ENCODE assay signal across 11 cellular contexts in genomic region chr3:197798863-197799262, GRCh38. TPM values are rescaled to one million over a fixed set of nuclear protein-coding genes. Genes with fewer than 3 reads are reported as not detected.
DNase-seq lines count a peak whose midpoint lies in the region; ATAC-seq lines count a peak whose summit lies in the region.
"Had no signal": no experiment of that assay in that cellular context is flagged by ENCODE, and none has a peak within 500 bp of the region (broad histone marks: within the 10 kb centered on the region; RNA-seq: fewer than 3 reads in every experiment).

No MANE protein-coding gene starts in this region.

- no peaks in the 10 kb centered on the region for H3K9me3 Mint-ChIP-seq in activated naive CD8-positive, alpha-beta T cell (ENCODE audit: low read depth)
- no peaks in the 10 kb centered on the region for H3K9me3 Mint-ChIP-seq in activated naive CD8-positive, alpha-beta T cell treated with anti-CD3 and anti-CD28 coated beads for 36 hours
- H3K9me3 Mint-ChIP-seq in stimulated activated memory B cell treated with anti-CD40 and anti-IgM and Interleukin-4, amounts not matched to agents 10 μg/mL and 1 μg/mL and 100 μg/mL, for 72 hours = no peaks in the 10 kb centered on the region
- H3K9me3 Mint-ChIP-seq in activated naive CD4-positive, alpha-beta T cell treated with anti-CD3 and anti-CD28 coated beads, Interleukin-2, amount 50 U/mL, for 72 hours = no peaks in the 10 kb centered on the region
- H3K9me3 Mint-ChIP-seq: brain had no signal

- ATAC-seq in HG02759 (IDR thresholded peaks at IDR 0.05; ENCODE audit: unreplicated experiment) = peak; percentile 51
- peak; percentile 79 for ATAC-seq in stimulated activated memory B cell treated with anti-CD40 and anti-IgM and Interleukin-4, amounts not matched to agents 10 μg/mL and 1 μg/mL and 100 μg/mL, for 72 hours
- ATAC-seq in activated naive CD4-positive, alpha-beta T cell treated with anti-CD3 and anti-CD28 coated beads, Interleukin-2, amount 50 U/mL, for 72 hours = no peak
- ATAC-seq: upper lobe of right lung had no signal

- peaks cover 71% of the 10 kb centered on the region for H3K4me1 Mint-ChIP-seq in activated naive CD8-positive, alpha-beta T cell (ENCODE audit: low read depth)
- peaks cover 74% of the 10 kb centered on the region for H3K4me1 Mint-ChIP-seq in activated naive CD8-positive, alpha-beta T cell treated with anti-CD3 and anti-CD28 coated beads for 36 hours
- H3K4me1 Mint-ChIP-seq in stimulated activated memory B cell treated with anti-CD40 and anti-IgM and Interleukin-4, amounts not matched to agents 10 μg/mL and 1 μg/mL and 100 μg/mL, for 72 hours = peaks cover 87% of the 10 kb centered on the region

- no peak for DNase-seq in activated naive CD8-positive, alpha-beta T cell treated with anti-CD3 and anti-CD28 coated beads for 36 hours
- DNase-seq in MV-4-11 (lab: John Stamatoyannopoulos, UW) (peak; percentile 65), NCI-H345 treated with DMSO at 0.1 percent for 48 hours (lab: John Stamatoyannopoulos, UW; ENCODE audit: unreplicated experiment) (no peak), DMS153 (lab: John Stamatoyannopoulos, UW) (no peak)
- DNase-seq in activated naive CD4-positive, alpha-beta T cell treated with anti-CD3 and anti-CD28 coated beads, Interleukin-2, amount 50 U/mL, for 72 hours (ENCODE audit: low spot score in 2 of 2) = no peak
- DNase-seq: NCI-H2227 treated with DMSO at 0.1 percent for 48 hours, upper lobe of right lung had no signal

- H3K36me3 Mint-ChIP-seq in activated naive CD8-positive, alpha-beta T cell = no peaks in the 10 kb centered on the region
- H3K36me3 Mint-ChIP-seq in activated naive CD8-positive, alpha-beta T cell treated with anti-CD3 and anti-CD28 coated beads for 36 hours = no peaks in the 10 kb centered on the region
- H3K36me3 Mint-ChIP-seq in stimulated activated memory B cell treated with anti-CD40 and anti-IgM and Interleukin-4, amounts not matched to agents 10 μg/mL and 1 μg/mL and 100 μg/mL, for 72 hours = peaks cover 5% of the 10 kb centered on the region
- no peaks in the 10 kb centered on the region for H3K36me3 Mint-ChIP-seq in activated naive CD4-positive, alpha-beta T cell treated with anti-CD3 and anti-CD28 coated beads, Interleukin-2, amount 50 U/mL, for 72 hours

- no peaks in the 10 kb centered on the region for H3K27me3 Mint-ChIP-seq in activated naive CD8-positive, alpha-beta T cell
- no peaks in the 10 kb centered on the region for H3K27me3 Mint-ChIP-seq in activated naive CD8-positive, alpha-beta T cell treated with anti-CD3 and anti-CD28 coated beads for 36 hours
- H3K27me3 Mint-ChIP-seq in stimulated activated memory B cell treated with anti-CD40 and anti-IgM and Interleukin-4, amounts not matched to agents 10 μg/mL and 1 μg/mL and 100 μg/mL, for 72 hours = no peaks in the 10 kb centered on the region
- H3K27me3 Mint-ChIP-seq: brain had no signal

- H3K27ac Mint-ChIP-seq in activated naive CD8-positive, alpha-beta T cell = peak overlapping the region; percentile 64
- no peak overlapping the region for H3K27ac Mint-ChIP-seq in activated naive CD8-positive, alpha-beta T cell treated with anti-CD3 and anti-CD28 coated beads for 36 hours
- H3K27ac Mint-ChIP-seq in stimulated activated memory B cell treated with anti-CD40 and anti-IgM and Interleukin-4, amounts not matched to agents 10 μg/mL and 1 μg/mL and 100 μg/mL, for 72 hours = peak overlapping the region; percentile 71
- no peak overlapping the region for H3K27ac Mint-ChIP-seq in activated naive CD4-positive, alpha-beta T cell treated with anti-CD3 and anti-CD28 coated beads, Interleukin-2, amount 50 U/mL, for 72 hours

- no peak overlapping the region for H3K4me3 Mint-ChIP-seq in activated naive CD8-positive, alpha-beta T cell
- H3K4me3 Mint-ChIP-seq in activated naive CD8-positive, alpha-beta T cell treated with anti-CD3 and anti-CD28 coated beads for 36 hours = no peak overlapping the region
- no peak overlapping the region for H3K4me3 Mint-ChIP-seq in stimulated activated memory B cell treated with anti-CD40 and anti-IgM and Interleukin-4, amounts not matched to agents 10 μg/mL and 1 μg/mL and 100 μg/mL, for 72 hours
- H3K4me3 Mint-ChIP-seq: brain had no signal

RNA-seq across cellular contexts. Expression of gene LRCH3, which starts 7.8 kb away (rescaled TPM):
- 10 to 100 TPM; 33.6 to 34.4 TPM for total RNA-seq in activated naive CD8-positive, alpha-beta T cell treated with anti-CD3 and anti-CD28 coated beads for 36 hours
- total RNA-seq in activated naive CD4-positive, alpha-beta T cell treated with anti-CD3 and anti-CD28 coated beads, Interleukin-2, amount 50 U/mL, for 72 hours = 10 to 100 TPM; 25.0 to 74.9 TPM

RNA-seq across cellular contexts. Expression of gene FYTTD1, which starts 49.2 kb away (rescaled TPM):
- 10 to 100 TPM; 23.2 to 25.0 TPM for total RNA-seq in activated naive CD8-positive, alpha-beta T cell treated with anti-CD3 and anti-CD28 coated beads for 36 hours
- 10 to 100 TPM; 23.1 to 29.4 TPM for total RNA-seq in activated naive CD4-positive, alpha-beta T cell treated with anti-CD3 and anti-CD28 coated beads, Interleukin-2, amount 50 U/mL, for 72 hours

Comparison
In these comparisons a context has a peak if more than half of its experiments do, and no peak if none do; other contexts are left out.
1. H3K27ac Mint-ChIP-seq: peak in activated naive CD8-positive, alpha-beta T cell (single experiment) and stimulated activated memory B cell treated with anti-CD40 and anti-IgM and Interleukin-4, amounts not matched to agents 10 μg/mL and 1 μg/mL and 100 μg/mL, for 72 hours (single experiment); none in activated naive CD8-positive, alpha-beta T cell treated with anti-CD3 and anti-CD28 coated beads for 36 hours (single experiment) and activated naive CD4-positive, alpha-beta T cell treated with anti-CD3 and anti-CD28 coated beads, Interleukin-2, amount 50 U/mL, for 72 hours (0 of 2).
2. ATAC-seq: peak in HG02759 (single experiment) and stimulated activated memory B cell treated with anti-CD40 and anti-IgM and Interleukin-4, amounts not matched to agents 10 μg/mL and 1 μg/mL and 100 μg/mL, for 72 hours (single experiment); none in activated naive CD4-positive, alpha-beta T cell treated with anti-CD3 and anti-CD28 coated beads, Interleukin-2, amount 50 U/mL, for 72 hours (0 of 2).